Comparison of ENCODE assay signal across 13 cellular contexts in genomic region chr14:34994668-34995067, GRCh38.
"Had no signal": no experiment of that assay in that cellular context is flagged by ENCODE, and none has a peak within 500 bp of the region (broad histone marks: within the 10 kb centered on the region; RNA-seq: fewer than 3 reads in every experiment).

No MANE protein-coding gene starts in this region.

- H3K9me3 Mint-ChIP-seq: activated naive CD4-positive, alpha-beta T cell treated with anti-CD3 and anti-CD28 coated beads, Interleukin-2, amount 50 U/mL, for 24 hours; endodermal cell; stimulated activated naive CD8-positive, alpha-beta T cell treated with anti-CD3 and anti-CD28 coated beads, Interleukin-15, Interleukin-2, amounts not matched to agents 100 ng/mL and 50 ng/mL, for 24 hours; T-helper 2 cell treated with Interferon-gamma antibody and Interleukin-4, amounts not matched to agents 5 μg/mL and 100 μg/mL, for 36 hours had no signal

- H3K27ac Mint-ChIP-seq: activated naive CD4-positive, alpha-beta T cell treated with anti-CD3 and anti-CD28 coated beads, Interleukin-2, amount 50 U/mL, for 24 hours; endodermal cell; stimulated activated naive CD8-positive, alpha-beta T cell treated with anti-CD3 and anti-CD28 coated beads, Interleukin-15, Interleukin-2, amounts not matched to agents 100 ng/mL and 50 ng/mL, for 24 hours; T-helper 2 cell treated with Interferon-gamma antibody and Interleukin-4, amounts not matched to agents 5 μg/mL and 100 μg/mL, for 36 hours had no signal

- H3K4me3 Mint-ChIP-seq: activated naive CD4-positive, alpha-beta T cell treated with anti-CD3 and anti-CD28 coated beads, Interleukin-2, amount 50 U/mL, for 24 hours; endodermal cell; stimulated activated naive CD8-positive, alpha-beta T cell treated with anti-CD3 and anti-CD28 coated beads, Interleukin-15, Interleukin-2, amounts not matched to agents 100 ng/mL and 50 ng/mL, for 24 hours; T-helper 2 cell treated with Interferon-gamma antibody and Interleukin-4, amounts not matched to agents 5 μg/mL and 100 μg/mL, for 36 hours had no signal

- H3K9me3 ChIP-seq: upper lobe of left lung had no signal

- H3K4me3 ChIP-seq: lung, upper lobe of left lung had no signal

- H3K27ac ChIP-seq: upper lobe of left lung had no signal

- H3K27me3 ChIP-seq: upper lobe of left lung had no signal

- H3K27me3 Mint-ChIP-seq: activated naive CD4-positive, alpha-beta T cell treated with anti-CD3 and anti-CD28 coated beads, Interleukin-2, amount 50 U/mL, for 24 hours; stimulated activated naive CD8-positive, alpha-beta T cell treated with anti-CD3 and anti-CD28 coated beads, Interleukin-15, Interleukin-2, amounts not matched to agents 100 ng/mL and 50 ng/mL, for 24 hours had no signal

- DNase-seq: activated CD4-positive, alpha-beta T cell treated with anti-CD3 and anti-CD28 coated beads for 1 hour; activated CD4-positive, alpha-beta T cell treated with anti-CD3 and anti-CD28 coated beads, Interleukin-2, amount 50 U/mL, for 48 hours; anterior cingulate cortex; endodermal cell; erythroblast; hippocampal formation; kidney glomerular epithelial cell; stimulated activated CD4-positive, alpha-beta T cell treated with anti-CD3 and anti-CD28 coated beads, Interleukin-2, amount 100 ng/mL, for 48 hours; upper lobe of left lung had no signal
